ENCODE assay signal across 1 cellular context in genomic region chrX:71532753-71533425, GRCh38.
A peak's percentile ranks its signal among the peaks of the same experiment; 100 is the strongest.
TF ChIP-seq lines count a peak whose summit lies in the region.

OGT (plus strand) TSS chrX:71533104; CDS start chrX:71533300, 196 bp downstream.

TF ChIP-seq in GM12878, 131 proteins besides CTCF, POLR2A, EP300 and RAD21 (continued from another document):
- TF ChIP-seq CHD1 (IDR thresholded peaks at IDR 0.05; ENCODE audit: low read depth, low read length) (peak; percentile 83; the same call in 1 of the 2 replicates), BACH1 (IDR thresholded peaks at IDR 0.05; ENCODE audit: borderline replicate concordance) (peak; percentile 93), FOXM1 (IDR thresholded peaks at IDR 0.05; ENCODE audit: low read depth, low read length) (peak; percentile 13; the same call in 1 of the 2 replicates), TCF3 (IDR thresholded peaks at IDR 0.05; ENCODE audit: borderline replicate concordance, insufficient read depth, low read depth, low read length) (0 out of 2 replicates have a peak, but pooled peaks have one; percentile 8), IKZF2 (IDR thresholded peaks at IDR 0.05) (peak; percentile 83 to 87), NBN (IDR thresholded peaks at IDR 0.05) (peak; percentile 83), RBBP5 (conservative IDR thresholded peaks at IDR 0.05) (no peak), FOXK2 (IDR thresholded peaks at IDR 0.05) (no peak; the same call in 1 of the 2 replicates), ZNF217 (IDR thresholded peaks at IDR 0.05) (no peak), RCOR1 (conservative IDR thresholded peaks at IDR 0.05; ENCODE audit: low read depth, low read length) (no peak), POLR2AphosphoS5 (IDR thresholded peaks at IDR 0.05; ENCODE audit: low read length) (peak; percentile 97), RELA (IDR thresholded peaks at IDR 0.05; ENCODE audit: borderline replicate concordance, partially characterized antibody) (no peak), CBX5 (IDR thresholded peaks at IDR 0.05; ENCODE audit: low read depth) (0 out of 2 replicates have a peak, but pooled peaks have one; percentile 81), TARDBP (IDR thresholded peaks at IDR 0.05; ENCODE audit: borderline replicate concordance) (peak; percentile 89), KDM1A (IDR thresholded peaks at IDR 0.05; ENCODE audit: borderline replicate concordance) (no peak), ATF7 (IDR thresholded peaks at IDR 0.05; ENCODE audit: low read depth) (peak; percentile 72), SIN3A (IDR thresholded peaks at IDR 0.05; ENCODE audit: low read depth, low read length) (peak; percentile 89), ZNF274 (IDR thresholded peaks at IDR 0.05; ENCODE audit: insufficient read depth, insufficient read length) (no peak), POLR2AphosphoS2 (IDR thresholded peaks at IDR 0.05; ENCODE audit: low read depth, low read length) (peak; percentile 87; the same call in 1 of the 2 replicates), MTA2 (IDR thresholded peaks at IDR 0.05; ENCODE audit: low read depth) (peak; percentile 57; the same call in 1 of the 2 replicates), SMAD5 (IDR thresholded peaks at IDR 0.05; ENCODE audit: low read depth) (peak; percentile 85; the same call in 1 of the 2 replicates), STAT1 (conservative IDR thresholded peaks at IDR 0.05) (0 out of 2 replicates have a peak, but pooled peaks have one; percentile 38), ZNF384 (IDR thresholded peaks at IDR 0.05; ENCODE audit: borderline replicate concordance, low read depth, low read length) (no peak; the same call in 1 of the 2 replicates), GABPA (IDR thresholded peaks at IDR 0.05; ENCODE audit: low read depth) (0 out of 2 replicates have a peak, but pooled peaks have one; percentile 40), BCLAF1 (IDR thresholded peaks at IDR 0.05) (no peak), PKNOX1 (IDR thresholded peaks at IDR 0.05) (peak; percentile 41), ATF3 (IDR thresholded peaks at IDR 0.05; ENCODE audit: borderline replicate concordance, extremely low read depth, low read depth, low read length) (no peak), MXI1 (IDR thresholded peaks at IDR 0.05; ENCODE audit: low read depth, low read length) (peak; percentile 74), BHLHE40 (IDR thresholded peaks at IDR 0.05; ENCODE audit: borderline replicate concordance in 1 of 2, low read depth in 2 of 2, low read length in 1 of 2) (peak; percentile 63 to 66; a peak in 3 of 4 replicates), E2F8 (IDR thresholded peaks at IDR 0.05; ENCODE audit: low read depth, partially characterized antibody) (no peak), SKIL (IDR thresholded peaks at IDR 0.05; ENCODE audit: low read depth, poor library complexity, severe bottlenecking) (peak; percentile 38), ZNF622 (IDR thresholded peaks at IDR 0.05) (no peak), RFX5 (IDR thresholded peaks at IDR 0.05; ENCODE audit: low read depth, low read length) (0 out of 2 replicates have a peak, but pooled peaks have one; percentile 44), SPI1 (IDR thresholded peaks at IDR 0.05; ENCODE audit: borderline replicate concordance, insufficient read depth, low read depth, low read length) (peak; percentile 31; the same call in 1 of the 2 replicates), SMC3 (IDR thresholded peaks at IDR 0.05; ENCODE audit: borderline replicate concordance, low read length) (no peak), SMARCA5 (IDR thresholded peaks at IDR 0.05) (peak; percentile 94), NFIC (IDR thresholded peaks at IDR 0.05; ENCODE audit: low read depth, low read length) (no peak), PML (IDR thresholded peaks at IDR 0.05; ENCODE audit: low read length) (no peak; the same call in 1 of the 2 replicates), WRNIP1 (IDR thresholded peaks at IDR 0.05; ENCODE audit: borderline replicate concordance, low read depth, low read length) (no peak), TBL1XR1 (IDR thresholded peaks at IDR 0.05; ENCODE audit: low read depth, low read length) (peak; percentile 87), RAD51 (IDR thresholded peaks at IDR 0.05) (no peak), POU2F2 (IDR thresholded peaks at IDR 0.05; ENCODE audit: borderline replicate concordance, low read depth, low read length) (peak; percentile 82; the same call in 2 of the 3 replicates), ZBTB33 (IDR thresholded peaks at IDR 0.05) (no peak)
